7 cellular contexts compared by ENCODE assay signal in genomic region chr21:43399595-43400015, GRCh38. TPM values are rescaled to one million over a fixed set of nuclear protein-coding genes. Genes with fewer than 3 reads are reported as not detected.
DNase-seq lines count a peak whose midpoint lies in the region; ATAC-seq, FAIRE-seq and TF ChIP-seq lines count a peak whose summit lies in the region.
"Not testable (repeated sequence)": the region's sequence is repeated elsewhere in the genome, so short reads cannot be mapped to it uniquely, and the experiment has no call there.

No MANE protein-coding gene starts in this region.

- no CpG with 5 or more reads among the region's 15 CpGs for WGBS in gastroesophageal sphincter (ENCODE audit: low coverage in 1 of 2), 2 donors

- not testable (repeated sequence) for H3K4me1 ChIP-seq in gastroesophageal sphincter

- H3K4me3 ChIP-seq in gastroesophageal sphincter: not testable (repeated sequence)

- H3K9me3 ChIP-seq in gastroesophageal sphincter: not testable (repeated sequence)

- H3K27ac Mint-ChIP-seq in activated CD8-positive, alpha-beta memory T cell treated with anti-CD3 and anti-CD28 coated beads, Interleukin-2, amount 10 ng/mL, durations not matched to agents 7 days and 5 days; memory B cell; stimulated activated memory B cell treated with anti-CD40 and anti-IgM and Interleukin-4, amounts not matched to agents 10 μg/mL and 1 μg/mL and 100 μg/mL, for 72 hours: not testable (repeated sequence)

- TF ChIP-seq CTCF in gastroesophageal sphincter (IDR thresholded peaks at IDR 0.05): not testable (repeated sequence)

- H3K4me1 Mint-ChIP-seq in activated CD8-positive, alpha-beta memory T cell treated with anti-CD3 and anti-CD28 coated beads, Interleukin-2, amount 10 ng/mL, durations not matched to agents 7 days and 5 days; memory B cell; stimulated activated memory B cell treated with anti-CD40 and anti-IgM and Interleukin-4, amounts not matched to agents 10 μg/mL and 1 μg/mL and 100 μg/mL, for 72 hours: not testable (repeated sequence)

- not testable (repeated sequence) for H3K9me3 Mint-ChIP-seq in activated CD8-positive, alpha-beta memory T cell treated with anti-CD3 and anti-CD28 coated beads, Interleukin-2, amount 10 ng/mL, durations not matched to agents 7 days and 5 days (ENCODE audit: low read depth); memory B cell; stimulated activated memory B cell treated with anti-CD40 and anti-IgM and Interleukin-4, amounts not matched to agents 10 μg/mL and 1 μg/mL and 100 μg/mL, for 72 hours

- not testable (repeated sequence) for DNase-seq in GM18507 (ENCODE audit: extremely low spot score, insufficient read length, low read depth); activated CD8-positive, alpha-beta memory T cell treated with anti-CD3 and anti-CD28 coated beads, Interleukin-2, amount 10 ng/mL, durations not matched to agents 7 days and 5 days; memory B cell (ENCODE audit: low spot score in 2 of 2)

- H3K36me3 ChIP-seq in gastroesophageal sphincter: not testable (repeated sequence)

- TF ChIP-seq EP300 in gastroesophageal sphincter (IDR thresholded peaks at IDR 0.05): not testable (repeated sequence)

- not testable (repeated sequence) for TF ChIP-seq POLR2A in gastroesophageal sphincter (IDR thresholded peaks at IDR 0.05)

- not testable (repeated sequence) for H3K27me3 ChIP-seq in gastroesophageal sphincter

- not testable (repeated sequence) for H3K27ac ChIP-seq in gastroesophageal sphincter

- FAIRE-seq in GM18507 (lab: Jason Lieb, UNC): peak; percentile 92

- not testable (repeated sequence) for H3K27me3 Mint-ChIP-seq in activated CD8-positive, alpha-beta memory T cell treated with anti-CD3 and anti-CD28 coated beads, Interleukin-2, amount 10 ng/mL, durations not matched to agents 7 days and 5 days; memory B cell; stimulated activated memory B cell treated with anti-CD40 and anti-IgM and Interleukin-4, amounts not matched to agents 10 μg/mL and 1 μg/mL and 100 μg/mL, for 72 hours

- H3K4me3 Mint-ChIP-seq in activated CD8-positive, alpha-beta memory T cell treated with anti-CD3 and anti-CD28 coated beads, Interleukin-2, amount 10 ng/mL, durations not matched to agents 7 days and 5 days; memory B cell; stimulated activated memory B cell treated with anti-CD40 and anti-IgM and Interleukin-4, amounts not matched to agents 10 μg/mL and 1 μg/mL and 100 μg/mL, for 72 hours: not testable (repeated sequence)

- ATAC-seq in GM21786 (IDR thresholded peaks at IDR 0.05; ENCODE audit: unreplicated experiment) (peak; percentile 56), HG03571 (IDR thresholded peaks at IDR 0.05; ENCODE audit: unreplicated experiment) (peak; percentile 46), gastroesophageal sphincter (peak; percentile 31), memory B cell (ENCODE audit: low read depth) (peak; percentile 77)
- ATAC-seq in activated CD8-positive, alpha-beta memory T cell treated with anti-CD3 and anti-CD28 coated beads, Interleukin-2, amount 10 ng/mL, durations not matched to agents 7 days and 5 days: peak; percentile 46
- peak; percentile 81 for ATAC-seq in stimulated activated memory B cell treated with anti-CD40 and anti-IgM and Interleukin-4, amounts not matched to agents 10 μg/mL and 1 μg/mL and 100 μg/mL, for 72 hours

- CTCF ChIA-PET in activated CD8-positive, alpha-beta memory T cell treated with anti-CD3 and anti-CD28 coated beads, Interleukin-2, amount 10 ng/mL, durations not matched to agents 7 days and 5 days (lab: Charles Lee): not testable (repeated sequence)

- H3K36me3 Mint-ChIP-seq in activated CD8-positive, alpha-beta memory T cell treated with anti-CD3 and anti-CD28 coated beads, Interleukin-2, amount 10 ng/mL, durations not matched to agents 7 days and 5 days; memory B cell; stimulated activated memory B cell treated with anti-CD40 and anti-IgM and Interleukin-4, amounts not matched to agents 10 μg/mL and 1 μg/mL and 100 μg/mL, for 72 hours: not testable (repeated sequence)

RNA-seq across cellular contexts. Expression of gene SIK1, which starts 27.3 kb away (rescaled TPM):
- total RNA-seq in activated CD8-positive, alpha-beta memory T cell treated with anti-CD3 and anti-CD28 coated beads, Interleukin-2, amount 10 ng/mL, durations not matched to agents 7 days and 5 days: 1 to 10 TPM; 7.8 to 7.9 TPM
- 1 to 10 TPM in 3 of 4 donors, under 1 TPM in 1; 0.93 to 8.6 (median 1.6) TPM for total RNA-seq in gastroesophageal sphincter

Comparison
In these comparisons a context has a peak if more than half of its experiments do, and no peak if none do; other contexts are left out.
1. ATAC-seq: peak in every context shown above with its lines; median percentile 81 in stimulated activated memory B cell treated with anti-CD40 and anti-IgM and Interleukin-4, amounts not matched to agents 10 μg/mL and 1 μg/mL and 100 μg/mL, for 72 hours; 77 in memory B cell; 56 in GM21786; 46 in HG03571; 46 in activated CD8-positive, alpha-beta memory T cell treated with anti-CD3 and anti-CD28 coated beads, Interleukin-2, amount 10 ng/mL, durations not matched to agents 7 days and 5 days; 31 in gastroesophageal sphincter.